ENCODE assay signal across 15 cellular contexts in genomic region chr4:94532016-94532789, GRCh38.
A peak's percentile ranks its signal among the peaks of the same experiment; 100 is the strongest.
DNase-seq lines count a peak whose midpoint lies in the region; ATAC-seq and TF ChIP-seq lines count a peak whose summit lies in the region.
"Had no signal": no experiment of that assay in that cellular context is flagged by ENCODE, and none has a peak within 500 bp of the region (broad histone marks: within the 10 kb centered on the region; RNA-seq: fewer than 3 reads in every experiment).

No MANE protein-coding gene starts in this region.

- H3K4me3 Mint-ChIP-seq in MCF 10A (ENCODE audit: unreplicated experiment) = peak overlapping the region; percentile 32
- H3K4me3 Mint-ChIP-seq: activated naive CD8-positive, alpha-beta T cell; dendritic cell treated with granulocyte-macrophage colony-stimulating factor and Interleukin-4, amounts not matched to agents 40 ng/mL and 50 ng/mL, for 4 days had no signal

- TF ChIP-seq CTCF in MCF 10A (IDR thresholded peaks at IDR 0.05; ENCODE audit: unreplicated experiment) (no peak), breast epithelium (IDR thresholded peaks at IDR 0.05) (no peak), fibroblast of pulmonary artery (IDR thresholded peaks at IDR 0.05; ENCODE audit: low read length, missing control alignments) (no peak), thoracic aorta (IDR thresholded peaks at IDR 0.05) (no peak)

- ATAC-seq in thoracic aorta (ENCODE audit: insufficient number of reproducible peaks, low FRiP score, low read depth) (no peak), GM21447 (IDR thresholded peaks at IDR 0.05; ENCODE audit: unreplicated experiment) (no peak), GM21717 (IDR thresholded peaks at IDR 0.05; ENCODE audit: unreplicated experiment) (no peak), HG02588 (IDR thresholded peaks at IDR 0.05; ENCODE audit: unreplicated experiment) (no peak)

- peak overlapping the region; percentile 2 for H3K27ac Mint-ChIP-seq in MCF 10A (ENCODE audit: low read depth, unreplicated experiment)
- H3K27ac Mint-ChIP-seq: activated naive CD8-positive, alpha-beta T cell; dendritic cell treated with granulocyte-macrophage colony-stimulating factor and Interleukin-4, amounts not matched to agents 40 ng/mL and 50 ng/mL, for 4 days had no signal

- POLR2A ChIA-PET in MCF 10A (lab: Yijun Ruan, JAX) = interaction anchor here (0.6 to 2.5 kb wide), 6 partner anchors 9 to 78 kb away, joined by 3 to 13 read pairs (median 4); no protein-coding TSS in a partner anchor

- intact Hi-C loops in MCF 10A (cut with micrococcal nuclease) (loop anchor here (1.0 kb wide), 2 partner anchors 44 to 80 kb away; no protein-coding TSS in a partner anchor), breast epithelium (cut with DNase I; ENCODE audit: low total_unique reads) (no loop called here)

- peaks cover 33% of the 10 kb centered on the region for H3K4me1 Mint-ChIP-seq in MCF 10A (ENCODE audit: insufficient read depth, unreplicated experiment)

- no peaks in the 10 kb centered on the region for H3K27me3 Mint-ChIP-seq in MCF 10A (ENCODE audit: insufficient read depth, unreplicated experiment)
- H3K27me3 Mint-ChIP-seq: activated naive CD8-positive, alpha-beta T cell; dendritic cell treated with granulocyte-macrophage colony-stimulating factor and Interleukin-4, amounts not matched to agents 40 ng/mL and 50 ng/mL, for 4 days had no signal

- TF ChIP-seq POLR2A in breast epithelium (IDR thresholded peaks at IDR 0.05) = no peak

- H3K36me3 ChIP-seq in breast epithelium (no peaks in the 10 kb centered on the region), thoracic aorta (no peaks in the 10 kb centered on the region)

- peaks cover 4% of the 10 kb centered on the region for H3K36me3 Mint-ChIP-seq in MCF 10A (ENCODE audit: insufficient read depth, unreplicated experiment)

- H3K9me3 ChIP-seq in breast epithelium (no peaks in the 10 kb centered on the region), thoracic aorta (no peaks in the 10 kb centered on the region)
- H3K9me3 ChIP-seq: Caco-2 had no signal

- peak; percentile 89 for DNase-seq in MCF 10A (ENCODE audit: unreplicated experiment)
- no peak for DNase-seq in breast epithelium (ENCODE audit: low spot score in 2 of 2)
- DNase-seq in amniotic epithelial cell (ENCODE audit: low read depth) = peak; percentile 82
- peak; percentile 28 for DNase-seq in fibroblast of pulmonary artery (ENCODE audit: low read depth)
- DNase-seq in thoracic aorta (ENCODE audit: low spot score) = no peak
- DNase-seq: Caco-2, head of caudate nucleus, NCI-H1417, SHP77 had no signal

- CTCF ChIA-PET in MCF 10A (lab: Yijun Ruan, JAX) = interaction anchor here (1.1 to 1.5 kb wide), 2 partner anchors 63 to 125 kb away, joined by 3 to 6 read pairs; no protein-coding TSS in a partner anchor

- H3K27ac ChIP-seq in breast epithelium (peak overlapping the region in 1 of 2 donors; percentile 78), thoracic aorta (peak overlapping the region; percentile 3 to 36)
- H3K27ac ChIP-seq: 22Rv1 had no signal

- no peaks in the 10 kb centered on the region for H3K9me3 Mint-ChIP-seq in MCF 10A (ENCODE audit: unreplicated experiment)
- H3K9me3 Mint-ChIP-seq: dendritic cell treated with granulocyte-macrophage colony-stimulating factor and Interleukin-4, amounts not matched to agents 40 ng/mL and 50 ng/mL, for 4 days had no signal

- TSS peak; percentile 88 for BruUV-seq in MCF 10A (replicated peaks; lab: Mats Ljungman, UMichigan)

- H3K27me3 ChIP-seq in breast epithelium (no peaks in the 10 kb centered on the region), thoracic aorta (replicated peaks; ENCODE audit: insufficient read depth) (no peaks in the 10 kb centered on the region)

- H3K4me3 ChIP-seq in breast epithelium = no peak overlapping the region
- H3K4me3 ChIP-seq in fibroblast of pulmonary artery (replicated peaks; ENCODE audit: low read depth, low read length) = no peak overlapping the region
- no peak overlapping the region for H3K4me3 ChIP-seq in thoracic aorta

- H3K4me1 ChIP-seq in breast epithelium = peaks cover 0 to 10% of the 10 kb centered on the region in 2 donors
- peaks cover 70 to 96% of the 10 kb centered on the region in 2 donors for H3K4me1 ChIP-seq in thoracic aorta (ENCODE audit: control insufficient read depth in 1 of 2, low read depth in 2 of 2)

Comparison
In these comparisons a context has a peak if more than half of its experiments do, and no peak if none do; other contexts are left out.
1. DNase-seq: peak in MCF 10A (single experiment), amniotic epithelial cell (single experiment) and fibroblast of pulmonary artery (single experiment); none in breast epithelium (0 of 2) and thoracic aorta (single experiment).